In the genomic region with DNA sequence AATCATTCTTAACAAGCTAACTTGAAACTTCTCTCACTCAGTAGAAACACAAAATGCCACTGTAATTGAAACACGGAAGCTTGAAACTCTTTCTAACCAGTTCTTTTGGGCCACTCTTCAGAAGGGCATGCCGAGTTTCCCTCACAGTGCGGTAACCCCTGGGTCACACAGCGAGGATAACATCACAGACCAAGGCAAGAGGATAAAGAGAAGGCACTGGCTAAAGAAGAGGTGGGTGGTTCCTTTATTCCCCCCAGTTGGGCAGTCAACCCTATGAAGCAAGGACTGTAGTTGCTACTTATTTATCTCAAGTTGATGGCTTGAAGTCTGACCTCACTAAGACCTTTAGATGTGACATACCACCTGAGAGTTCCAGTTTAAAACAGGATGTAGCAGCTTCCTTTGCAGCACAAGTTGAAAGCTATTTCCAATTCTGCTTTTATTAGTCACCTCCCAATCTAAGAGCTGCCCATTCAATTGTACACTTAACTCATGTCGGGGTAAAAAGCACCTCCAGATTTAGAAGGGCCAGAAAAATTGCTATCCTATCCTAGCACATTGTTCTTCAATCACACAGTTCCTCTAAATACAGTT, we compare ENCODE assay signal across 11 cellular contexts.
DNase-seq lines count a peak whose midpoint lies in the region; ATAC-seq and TF ChIP-seq lines count a peak whose summit lies in the region.
"Had no signal": no experiment of that assay in that cellular context is flagged by ENCODE, and none has a peak within 500 bp of the region (broad histone marks: within the 10 kb centered on the region; RNA-seq: fewer than 3 reads in every experiment).

No MANE protein-coding gene starts in this region.

- DNase-seq in IMR-90: no peak
- no peak for DNase-seq in H4 (ENCODE audit: low spot score)
- DNase-seq in activated CD4-positive, alpha-beta T cell treated with anti-CD3 and anti-CD28 coated beads for 1 hour: no peak
- no peak for DNase-seq in caudate nucleus (lab: John Stamatoyannopoulos, UW)
- DNase-seq in DMS53 (lab: John Stamatoyannopoulos, UW): no peak
- DNase-seq: activated gamma-delta T cell treated with Interleukin-2 at 50 U/mL for 16 hours; NK-92 treated with Interleukin-12 subunit alpha and Interleukin-12 subunit beta, amount 100 ng/mL, for 24 hours had no signal

- H3K4me2 ChIP-seq in DOHH2 (ENCODE audit: low read length): peak overlapping the region; percentile 41
- H3K4me2 ChIP-seq in IMR-90 (ENCODE audit: low read depth, low read length): no peak overlapping the region

- CTCF ChIA-PET in IMR-90 (lab: Yijun Ruan, JAX): interaction anchor here (0.5 kb wide), 1 partner anchor 180 kb away, joined by 3 read pairs; no protein-coding TSS in a partner anchor

- in situ Hi-C loops in IMR-90 (cut with MboI; ENCODE audit: low sequenced_read_pairs): no loop called here

- peak; percentile 92 for ATAC-seq in GM18909 (IDR thresholded peaks at IDR 0.05; ENCODE audit: poor library complexity, unreplicated experiment)
- peak; percentile 70 for ATAC-seq in HG02588 (IDR thresholded peaks at IDR 0.05; ENCODE audit: unreplicated experiment)
- ATAC-seq in IMR-90 (ENCODE audit: low read depth): 0 out of 2 replicates have a peak, but pooled peaks have one; percentile 24
- ATAC-seq: K562 had no signal

- dilution Hi-C loops in IMR-90 (cut with HindIII; ENCODE audit: low sequenced_read_pairs, unreplicated experiment): no loop called here

- WGBS in IMR-90 (ENCODE audit: extremely low coverage in 2 of 2, insufficient read length in 1 of 2), 2 experiments: no CpG with 5 or more reads among the region's 5 CpGs

- H3K4me3 ChIP-seq in DOHH2 (ENCODE audit: low read length) (peak overlapping the region; percentile 18; the same call in 1 of the 2 replicates), IMR-90 (ENCODE audit: insufficient read depth, low read depth, low read length) (no peak overlapping the region)
- H3K4me3 ChIP-seq: K562 had no signal

- H3K9ac ChIP-seq in IMR-90 (ENCODE audit: low read depth, low read length): no peak overlapping the region

- H3K27me3 ChIP-seq in DOHH2 (ENCODE audit: control insufficient read depth, low read length): no peaks in the 10 kb centered on the region
- H3K27me3 ChIP-seq in IMR-90 (ENCODE audit: control insufficient read depth, insufficient read depth, low read length): no peaks in the 10 kb centered on the region

- no peak overlapping the region for H2AFZ ChIP-seq in IMR-90 (replicated peaks; ENCODE audit: low read length, poor library complexity)

- no peak overlapping the region for H2BK15ac ChIP-seq in IMR-90 (ENCODE audit: low read depth, low read length)

- TF ChIP-seq CTCF in DOHH2 (IDR thresholded peaks at IDR 0.05; ENCODE audit: low read depth, low read length, poor library complexity, severe bottlenecking) (no peak), IMR-90 (conservative IDR thresholded peaks at IDR 0.05; ENCODE audit: low read depth, low read length) (no peak)

- H3K36me3 ChIP-seq in DOHH2 (ENCODE audit: control insufficient read depth, low read length): no peaks in the 10 kb centered on the region
- H3K36me3 ChIP-seq in IMR-90 (ENCODE audit: control insufficient read depth, insufficient read depth, low read length): no peaks in the 10 kb centered on the region

- H2BK120ac ChIP-seq in IMR-90 (ENCODE audit: low read depth, low read length): no peak overlapping the region

- H3K9me1 ChIP-seq in IMR-90 (ENCODE audit: insufficient read depth, low read length): peaks cover 4% of the 10 kb centered on the region

- H3K56ac ChIP-seq in IMR-90 (ENCODE audit: extremely low read depth, insufficient read depth, low read length): no peak overlapping the region

- POLR2A ChIA-PET in IMR-90 (lab: Charles Lee; ENCODE audit: unreplicated experiment): no interaction called here

- TF ChIP-seq RAD21 in IMR-90 (IDR thresholded peaks at IDR 0.05; ENCODE audit: low read length): no peak

- H3F3A ChIP-seq in DOHH2 (ENCODE audit: control insufficient read depth, insufficient read depth): no peaks in the 10 kb centered on the region

- H3K4me1 ChIP-seq in DOHH2 (ENCODE audit: control insufficient read depth, low read length) (peaks cover 19% of the 10 kb centered on the region), IMR-90 (ENCODE audit: control insufficient read depth, insufficient read depth, low read length) (peaks cover 4% of the 10 kb centered on the region; the same call in 1 of the 2 replicates)

- H3K9me2 ChIP-seq in DOHH2 (replicated peaks; ENCODE audit: control insufficient read depth, low read length): no peaks in the 10 kb centered on the region

- no peak overlapping the region; the same call in 1 of the 2 replicates for H3K14ac ChIP-seq in IMR-90 (replicated peaks; ENCODE audit: low read depth, low read length)

- H4K5ac ChIP-seq in IMR-90 (ENCODE audit: low read depth, low read length): no peak overlapping the region

- TF ChIP-seq POLR2A in IMR-90 (IDR thresholded peaks at IDR 0.05; ENCODE audit: low read depth, low read length): no peak

- H4K20me1 ChIP-seq in DOHH2 (ENCODE audit: control insufficient read depth, insufficient read depth, low read depth, low read length) (no peaks in the 10 kb centered on the region), IMR-90 (ENCODE audit: insufficient read depth, low read length) (0 out of 2 replicates have a peak, but pooled peaks cover 4% of the 10 kb centered on the region)

- no peak overlapping the region for H3K23ac ChIP-seq in IMR-90 (ENCODE audit: low read depth, low read length)

- H2AK9ac ChIP-seq in IMR-90 (replicated peaks; ENCODE audit: low read depth, low read length, poor library complexity): peak overlapping the region; percentile 59

- intact Hi-C loops in IMR-90 (cut with micrococcal nuclease): no loop called here

- H3K27ac ChIP-seq in DOHH2 (ENCODE audit: low read depth, low read length) (no peak overlapping the region), IMR-90 (ENCODE audit: insufficient read depth, low read length) (no peak overlapping the region), caudate nucleus (ENCODE audit: low read depth, low read length) (no peak overlapping the region)

- no peaks in the 10 kb centered on the region for H3K9me3 ChIP-seq in DOHH2 (ENCODE audit: control insufficient read depth, insufficient read depth, low read length)
- no peaks in the 10 kb centered on the region for H3K9me3 ChIP-seq in IMR-90 (ENCODE audit: control insufficient read depth, insufficient read depth, low read length)

- no peak overlapping the region for H3K18ac ChIP-seq in IMR-90 (ENCODE audit: low read depth, low read length)

- H3K4ac ChIP-seq in IMR-90 (ENCODE audit: low read depth, low read length): no peak overlapping the region

- BruUV-seq in IMR-90 (replicated peaks; lab: Mats Ljungman, UMichigan): no TSS peak

- no peaks in the 10 kb centered on the region for H3K79me2 ChIP-seq in DOHH2 (ENCODE audit: control insufficient read depth, low read length)

- no peak overlapping the region for H2BK20ac ChIP-seq in IMR-90 (ENCODE audit: low read depth, low read length)

- H3K79me1 ChIP-seq in IMR-90 (ENCODE audit: low read depth in 1 of 2, low read length in 2 of 2): peaks cover 9 to 28% of the 10 kb centered on the region in 2 experiments

- H4K8ac ChIP-seq in IMR-90 (ENCODE audit: low read depth in 2 of 2, low read length in 2 of 2): 0 out of 4 replicates have a peak overlapping the region, but pooled peaks of 1 of the 2 experiments have one; percentile 7

- H4K91ac ChIP-seq in IMR-90 (ENCODE audit: insufficient read depth, low read depth, low read length): no peak overlapping the region

- no peak overlapping the region for H2AK5ac ChIP-seq in IMR-90 (ENCODE audit: low read depth, low read length)

- H2BK5ac ChIP-seq in IMR-90 (ENCODE audit: low read depth, low read length, poor library complexity, severe bottlenecking): no peak overlapping the region

TF ChIP-seq in IMR-90, 13 proteins besides CTCF, POLR2A, EP300 and RAD21:
- TF ChIP-seq, protein P1, sequence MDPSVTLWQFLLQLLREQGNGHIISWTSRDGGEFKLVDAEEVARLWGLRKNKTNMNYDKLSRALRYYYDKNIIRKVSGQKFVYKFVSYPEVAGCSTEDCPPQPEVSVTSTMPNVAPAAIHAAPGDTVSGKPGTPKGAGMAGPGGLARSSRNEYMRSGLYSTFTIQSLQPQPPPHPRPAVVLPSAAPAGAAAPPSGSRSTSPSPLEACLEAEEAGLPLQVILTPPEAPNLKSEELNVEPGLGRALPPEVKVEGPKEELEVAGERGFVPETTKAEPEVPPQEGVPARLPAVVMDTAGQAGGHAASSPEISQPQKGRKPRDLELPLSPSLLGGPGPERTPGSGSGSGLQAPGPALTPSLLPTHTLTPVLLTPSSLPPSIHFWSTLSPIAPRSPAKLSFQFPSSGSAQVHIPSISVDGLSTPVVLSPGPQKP (IDR thresholded peaks at IDR 0.05; ENCODE audit: borderline replicate concordance, low read depth, low read length): no peak
- TF ChIP-seq, protein P2, sequence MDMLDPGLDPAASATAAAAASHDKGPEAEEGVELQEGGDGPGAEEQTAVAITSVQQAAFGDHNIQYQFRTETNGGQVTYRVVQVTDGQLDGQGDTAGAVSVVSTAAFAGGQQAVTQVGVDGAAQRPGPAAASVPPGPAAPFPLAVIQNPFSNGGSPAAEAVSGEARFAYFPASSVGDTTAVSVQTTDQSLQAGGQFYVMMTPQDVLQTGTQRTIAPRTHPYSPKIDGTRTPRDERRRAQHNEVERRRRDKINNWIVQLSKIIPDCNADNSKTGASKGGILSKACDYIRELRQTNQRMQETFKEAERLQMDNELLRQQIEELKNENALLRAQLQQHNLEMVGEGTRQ (IDR thresholded peaks at IDR 0.05; ENCODE audit: low read depth, low read length): no peak
- TF ChIP-seq RCOR1 (IDR thresholded peaks at IDR 0.05; ENCODE audit: insufficient replicate concordance, low read length) (no peak), FOS (IDR thresholded peaks at IDR 0.05; ENCODE audit: low read depth, low read length) (no peak), MAZ (IDR thresholded peaks at IDR 0.05; ENCODE audit: borderline replicate concordance, low read depth, low read length) (no peak), MXI1 (IDR thresholded peaks at IDR 0.05; ENCODE audit: borderline replicate concordance, low read depth, low read length) (no peak), SMC3 (IDR thresholded peaks at IDR 0.05; ENCODE audit: low read depth, low read length) (no peak)

Comparison
In these comparisons a context has a peak if more than half of its experiments do, and no peak if none do; other contexts are left out.
1. ATAC-seq: peak in every context shown above with its lines; median percentile 92 in GM18909; 70 in HG02588; 24 in IMR-90.